ENCODE assay signal across 8 cellular contexts in genomic region chr3:42025388-42026138, GRCh38.
DNase-seq lines count a peak whose midpoint lies in the region; ATAC-seq and TF ChIP-seq lines count a peak whose summit lies in the region.

No MANE protein-coding gene starts in this region.

- no peak for TF ChIP-seq RAD21 in SK-N-SH (IDR thresholded peaks at IDR 0.05; ENCODE audit: low read length)

- H3K36me3 ChIP-seq in SK-N-SH (replicated peaks in 1 of 2; ENCODE audit: control insufficient read depth in 1 of 2, insufficient read depth in 2 of 2, low read length in 1 of 2) = no peaks in the 10 kb centered on the region
- no peaks in the 10 kb centered on the region for H3K36me3 ChIP-seq in thoracic aorta

- H3K4me3 Mint-ChIP-seq in memory B cell = peak overlapping the region; percentile 52

- DNase-seq in DMS79 (lab: John Stamatoyannopoulos, UW) (peak; percentile 26), NCI-H1092 treated with DMSO at 0.1 percent for 48 hours (lab: John Stamatoyannopoulos, UW) (peak; percentile 76), SK-N-SH (peak; percentile 80), epithelial cell of esophagus (ENCODE audit: low read depth) (peak; percentile 85), memory B cell (ENCODE audit: low spot score in 2 of 2) (no peak), thoracic aorta (ENCODE audit: low spot score) (peak; percentile 91)
- no peak for DNase-seq in stimulated activated CD4-positive, alpha-beta T cell treated with anti-CD3 and anti-CD28 coated beads, Interleukin-12 subunit alpha, Interleukin-12 subunit beta, amount 100 ng/mL, for 4 hours

- CTCF ChIA-PET in SK-N-SH (lab: Yijun Ruan, JAX) = interaction anchor here (0.8 to 3.0 kb wide), 6 partner anchors 10 to 131 kb away, joined by 3 to 11 read pairs (median 4); no protein-coding TSS in a partner anchor

- H3K79me2 ChIP-seq in SK-N-SH (ENCODE audit: insufficient read depth) = peaks cover 55% of the 10 kb centered on the region

- H3K27ac Mint-ChIP-seq in memory B cell = peak overlapping the region; percentile 67

- H3K9me3 ChIP-seq in SK-N-SH = no peaks in the 10 kb centered on the region
- H3K9me3 ChIP-seq in thoracic aorta = no peaks in the 10 kb centered on the region

- no peaks in the 10 kb centered on the region for H3K27me3 Mint-ChIP-seq in memory B cell

- H3F3A ChIP-seq in SK-N-SH (replicated peaks; ENCODE audit: insufficient read depth) = peaks cover 19% of the 10 kb centered on the region

- peaks cover 48% of the 10 kb centered on the region for H3K4me1 Mint-ChIP-seq in memory B cell

- no peak for TF ChIP-seq CTCF in SK-N-SH (IDR thresholded peaks at IDR 0.05)
- no peak for TF ChIP-seq CTCF in epithelial cell of esophagus (IDR thresholded peaks at IDR 0.05; ENCODE audit: insufficient read depth, low read depth, low read length, missing control alignments)
- no peak for TF ChIP-seq CTCF in thoracic aorta (IDR thresholded peaks at IDR 0.05)

- 0 out of 2 replicates have a peak, but pooled peaks cover 2% of the 10 kb centered on the region for H4K20me1 ChIP-seq in SK-N-SH (ENCODE audit: insufficient read depth)

- TF ChIP-seq EP300 in SK-N-SH (IDR thresholded peaks at IDR 0.05; ENCODE audit: borderline replicate concordance in 1 of 2, low read depth in 1 of 2, low read length in 1 of 2) = no peak; a peak in 1 of 4 replicates

- peak overlapping the region; percentile 59; the same call in 1 of the 2 replicates for H3K4me2 ChIP-seq in SK-N-SH

- peak overlapping the region; percentile 43 for H2AFZ ChIP-seq in SK-N-SH (ENCODE audit: low read depth)

- peaks cover 16 to 18% of the 10 kb centered on the region in 2 experiments for H3K4me1 ChIP-seq in SK-N-SH (ENCODE audit: control insufficient read depth in 1 of 2, insufficient read depth in 2 of 2, low read depth in 1 of 2, low read length in 1 of 2)
- peaks cover 31 to 51% of the 10 kb centered on the region in 2 donors for H3K4me1 ChIP-seq in thoracic aorta (ENCODE audit: control insufficient read depth in 1 of 2, low read depth in 2 of 2)

- POLR2A ChIA-PET in SK-N-SH (lab: Yijun Ruan, JAX) = interaction anchor here (0.9 to 1.3 kb wide), 2 partner anchors 11 to 17 kb away, joined by 4 read pairs; no protein-coding TSS in a partner anchor

- H3K9ac ChIP-seq in SK-N-SH = peak overlapping the region; percentile 63; the same call in 1 of the 2 replicates

- no peaks in the 10 kb centered on the region for H3K27me3 ChIP-seq in SK-N-SH (ENCODE audit: insufficient read depth)
- no peaks in the 10 kb centered on the region for H3K27me3 ChIP-seq in thoracic aorta (replicated peaks; ENCODE audit: insufficient read depth)

- H3K36me3 Mint-ChIP-seq in memory B cell = peaks cover 10% of the 10 kb centered on the region

- peak overlapping the region; percentile 82 to 97 for H3K27ac ChIP-seq in SK-N-SH (ENCODE audit: low read depth in 2 of 2, low read length in 1 of 2)
- peak overlapping the region; percentile 83 to 91 for H3K27ac ChIP-seq in thoracic aorta

- ATAC-seq in GM21786 (IDR thresholded peaks at IDR 0.05; ENCODE audit: unreplicated experiment) = peak; percentile 75
- ATAC-seq in memory B cell (ENCODE audit: low read depth) = peak; percentile 60
- peak; percentile 90 for ATAC-seq in thoracic aorta (ENCODE audit: insufficient number of reproducible peaks, low FRiP score, low read depth)

- WGBS in SK-N-SH (ENCODE audit: low lambda C conversion rate) = 6% methylated on average over 7 of the region's 7 CpGs

- H3K9me3 Mint-ChIP-seq in memory B cell = peaks cover 3% of the 10 kb centered on the region

- H3K4me3 ChIP-seq in SK-N-SH (ENCODE audit: low read depth in 2 of 2, low read length in 1 of 2) (peak overlapping the region in 1 of 2 experiments; percentile 31; a peak in 1 of 4 replicates), epithelial cell of esophagus (ENCODE audit: low read length) (no peak overlapping the region), thoracic aorta (peak overlapping the region; percentile 52)

- no peaks in the 10 kb centered on the region for H3K9me2 ChIP-seq in SK-N-SH

TF ChIP-seq in SK-N-SH, 30 proteins besides CTCF, POLR2A, EP300 and RAD21 (continues in another document):
- TF ChIP-seq CHD2 (IDR thresholded peaks at IDR 0.05; ENCODE audit: low read length, partially characterized antibody) (no peak), REST (IDR thresholded peaks at IDR 0.05; ENCODE audit: low read depth, low read length) (no peak), GATA2 (CRISPR knock-in tag; IDR thresholded peaks at IDR 0.05) (no peak), SIN3A (IDR thresholded peaks at IDR 0.05; ENCODE audit: borderline replicate concordance, low read depth, low read length) (peak; percentile 45; the same call in 1 of the 2 replicates), RCOR1 (IDR thresholded peaks at IDR 0.05; ENCODE audit: low read length) (peak; percentile 39; the same call in 1 of the 2 replicates), FOXJ3 (CRISPR knock-in tag; IDR thresholded peaks at IDR 0.05) (no peak), RXRA (IDR thresholded peaks at IDR 0.05; ENCODE audit: borderline replicate concordance, low read depth) (no peak), MXI1 (IDR thresholded peaks at IDR 0.05; ENCODE audit: low read depth, low read length) (peak; percentile 52), FOSL2 (IDR thresholded peaks at IDR 0.05; ENCODE audit: borderline replicate concordance, low read depth) (no peak), EZH2phosphoT487 (IDR thresholded peaks at IDR 0.05; ENCODE audit: borderline replicate concordance, low read depth) (no peak), NFIC (IDR thresholded peaks at IDR 0.05; ENCODE audit: borderline replicate concordance) (peak; percentile 15; the same call in 1 of the 2 replicates), GABPA (IDR thresholded peaks at IDR 0.05; ENCODE audit: low read depth) (no peak), SMC3 (IDR thresholded peaks at IDR 0.05; ENCODE audit: low read depth, low read length) (no peak), POLR2AphosphoS5 (IDR thresholded peaks at IDR 0.05; ENCODE audit: low read depth, low read length) (peak; percentile 31; the same call in 1 of the 2 replicates), YY1 (IDR thresholded peaks at IDR 0.05; ENCODE audit: low read depth) (no peak), TEAD4 (IDR thresholded peaks at IDR 0.05; ENCODE audit: borderline replicate concordance, insufficient read depth) (no peak), MEF2A (IDR thresholded peaks at IDR 0.05; ENCODE audit: borderline replicate concordance, low read depth) (no peak; the same call in 1 of the 2 replicates)
- TF ChIP-seq, protein P1, sequence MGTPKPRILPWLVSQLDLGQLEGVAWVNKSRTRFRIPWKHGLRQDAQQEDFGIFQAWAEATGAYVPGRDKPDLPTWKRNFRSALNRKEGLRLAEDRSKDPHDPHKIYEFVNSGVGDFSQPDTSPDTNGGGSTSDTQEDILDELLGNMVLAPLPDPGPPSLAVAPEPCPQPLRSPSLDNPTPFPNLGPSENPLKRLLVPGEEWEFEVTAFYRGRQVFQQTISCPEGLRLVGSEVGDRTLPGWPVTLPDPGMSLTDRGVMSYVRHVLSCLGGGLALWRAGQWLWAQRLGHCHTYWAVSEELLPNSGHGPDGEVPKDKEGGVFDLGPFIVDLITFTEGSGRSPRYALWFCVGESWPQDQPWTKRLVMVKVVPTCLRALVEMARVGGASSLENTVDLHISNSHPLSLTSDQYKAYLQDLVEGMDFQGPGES (IDR thresholded peaks at IDR 0.05; ENCODE audit: low read depth, low read length) = no peak
- TF ChIP-seq, protein P2, sequence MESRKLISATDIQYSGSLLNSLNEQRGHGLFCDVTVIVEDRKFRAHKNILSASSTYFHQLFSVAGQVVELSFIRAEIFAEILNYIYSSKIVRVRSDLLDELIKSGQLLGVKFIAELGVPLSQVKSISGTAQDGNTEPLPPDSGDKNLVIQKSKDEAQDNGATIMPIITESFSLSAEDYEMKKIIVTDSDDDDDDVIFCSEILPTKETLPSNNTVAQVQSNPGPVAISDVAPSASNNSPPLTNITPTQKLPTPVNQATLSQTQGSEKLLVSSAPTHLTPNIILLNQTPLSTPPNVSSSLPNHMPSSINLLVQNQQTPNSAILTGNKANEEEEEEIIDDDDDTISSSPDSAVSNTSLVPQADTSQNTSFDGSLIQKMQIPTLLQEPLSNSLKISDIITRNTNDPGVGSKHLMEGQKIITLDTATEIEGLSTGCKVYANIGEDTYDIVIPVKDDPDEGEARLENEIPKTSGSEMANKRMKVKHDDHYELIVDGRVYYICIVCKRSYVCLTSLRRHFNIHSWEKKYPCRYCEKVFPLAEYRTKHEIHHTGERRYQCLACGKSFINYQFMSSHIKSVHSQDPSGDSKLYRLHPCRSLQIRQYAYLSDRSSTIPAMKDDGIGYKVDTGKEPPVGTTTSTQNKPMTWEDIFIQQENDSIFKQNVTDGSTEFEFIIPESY (IDR thresholded peaks at IDR 0.05; ENCODE audit: borderline replicate concordance, low read depth) = no peak
- TF ChIP-seq, protein P3, sequence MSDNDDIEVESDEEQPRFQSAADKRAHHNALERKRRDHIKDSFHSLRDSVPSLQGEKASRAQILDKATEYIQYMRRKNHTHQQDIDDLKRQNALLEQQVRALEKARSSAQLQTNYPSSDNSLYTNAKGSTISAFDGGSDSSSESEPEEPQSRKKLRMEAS (IDR thresholded peaks at IDR 0.05; ENCODE audit: low read depth) = no peak; the same call in 1 of the 2 replicates

Comparison
In these comparisons a context has a peak if more than half of its experiments do, and no peak if none do; other contexts are left out.
1. DNase-seq: peak in DMS79 (single experiment), NCI-H1092 treated with DMSO at 0.1 percent for 48 hours (single experiment), SK-N-SH (single experiment), epithelial cell of esophagus (single experiment) and thoracic aorta (single experiment); none in memory B cell (0 of 2) and stimulated activated CD4-positive, alpha-beta T cell treated with anti-CD3 and anti-CD28 coated beads, Interleukin-12 subunit alpha, Interleukin-12 subunit beta, amount 100 ng/mL, for 4 hours (single experiment).
2. Peak in every context shown above with its lines, with median percentiles within 50 percentile points of each other: ATAC-seq.